Comparison of ENCODE assay signal across 12 cellular contexts in genomic region chr7:77684030-77684429, GRCh38. TPM values are rescaled to one million over a fixed set of nuclear protein-coding genes. Genes with fewer than 3 reads are reported as not detected.
A peak's percentile ranks its signal among the peaks of the same experiment; 100 is the strongest.
DNase-seq lines count a peak whose midpoint lies in the region; ATAC-seq and TF ChIP-seq lines count a peak whose summit lies in the region.
"Had no signal": no experiment of that assay in that cellular context is flagged by ENCODE, and none has a peak within 500 bp of the region (broad histone marks: within the 10 kb centered on the region; RNA-seq: fewer than 3 reads in every experiment).

No MANE protein-coding gene starts in this region.

- peaks cover 33% of the 10 kb centered on the region for H3K4me1 Mint-ChIP-seq in osteocyte (ENCODE audit: unreplicated experiment)

- DNase-seq in COLO829 (ENCODE audit: low spot score): peak; percentile 85
- peak; percentile 64 for DNase-seq in astrocyte of the hippocampus (ENCODE audit: low read depth, low spot score)
- peak; percentile 31 for DNase-seq in glomerular endothelial cell (ENCODE audit: extremely low read depth, low read depth, low spot score)
- DNase-seq in osteocyte (ENCODE audit: extremely low spot score, unreplicated experiment): no peak
- DNase-seq in globus pallidus (ENCODE audit: low spot score): no peak
- no peak for DNase-seq in GOT3 (lab: John Stamatoyannopoulos, UW)
- no peak for DNase-seq in 8988T
- DNase-seq: activated naive CD4-positive, alpha-beta T cell treated with anti-CD3 and anti-CD28 coated beads, Interleukin-2, amount 50 U/mL, for 16 hours; CD4-positive, CD25-positive, alpha-beta regulatory T cell; KBM-7; stimulated activated naive CD4-positive, alpha-beta T cell treated with Interleukin-2 at 50 U/mL for 16 hours had no signal

- H3K4me3 Mint-ChIP-seq in osteocyte (ENCODE audit: unreplicated experiment): no peak overlapping the region
- H3K4me3 Mint-ChIP-seq: CD4-positive, CD25-positive, alpha-beta regulatory T cell had no signal

- peak overlapping the region; percentile 43 for H3K27ac Mint-ChIP-seq in osteocyte (ENCODE audit: unreplicated experiment)
- H3K27ac Mint-ChIP-seq: CD4-positive, CD25-positive, alpha-beta regulatory T cell had no signal

- no peaks in the 10 kb centered on the region for H3K9me3 Mint-ChIP-seq in osteocyte (ENCODE audit: unreplicated experiment)
- H3K9me3 Mint-ChIP-seq: CD4-positive, CD25-positive, alpha-beta regulatory T cell had no signal

- H3K36me3 Mint-ChIP-seq in osteocyte (ENCODE audit: unreplicated experiment): peaks cover 5% of the 10 kb centered on the region

- no peak for TF ChIP-seq CTCF in osteocyte (IDR thresholded peaks at IDR 0.05)

- no peaks in the 10 kb centered on the region for H3K27me3 Mint-ChIP-seq in osteocyte (ENCODE audit: unreplicated experiment)
- H3K27me3 Mint-ChIP-seq: CD4-positive, CD25-positive, alpha-beta regulatory T cell had no signal

- no peak for ATAC-seq in GM19328 (IDR thresholded peaks at IDR 0.05; ENCODE audit: unreplicated experiment)

RNA-seq across cellular contexts. Expression of gene RSBN1L, which starts 12.2 kb away (rescaled TPM):
- total RNA-seq in glomerular endothelial cell: 13.0 and 15.5 TPM in 2 replicates
- total RNA-seq in osteocyte: 13.0 and 14.2 TPM in 2 replicates

Comparison
In these comparisons a context has a peak if more than half of its experiments do, and no peak if none do; other contexts are left out.
1. DNase-seq: peak in COLO829 (single experiment), astrocyte of the hippocampus (single experiment) and glomerular endothelial cell (single experiment); none in osteocyte (single experiment), globus pallidus (single experiment), GOT3 (single experiment) and 8988T (single experiment).